Comparison of ENCODE assay signal across 1 cellular context in the genomic region with DNA sequence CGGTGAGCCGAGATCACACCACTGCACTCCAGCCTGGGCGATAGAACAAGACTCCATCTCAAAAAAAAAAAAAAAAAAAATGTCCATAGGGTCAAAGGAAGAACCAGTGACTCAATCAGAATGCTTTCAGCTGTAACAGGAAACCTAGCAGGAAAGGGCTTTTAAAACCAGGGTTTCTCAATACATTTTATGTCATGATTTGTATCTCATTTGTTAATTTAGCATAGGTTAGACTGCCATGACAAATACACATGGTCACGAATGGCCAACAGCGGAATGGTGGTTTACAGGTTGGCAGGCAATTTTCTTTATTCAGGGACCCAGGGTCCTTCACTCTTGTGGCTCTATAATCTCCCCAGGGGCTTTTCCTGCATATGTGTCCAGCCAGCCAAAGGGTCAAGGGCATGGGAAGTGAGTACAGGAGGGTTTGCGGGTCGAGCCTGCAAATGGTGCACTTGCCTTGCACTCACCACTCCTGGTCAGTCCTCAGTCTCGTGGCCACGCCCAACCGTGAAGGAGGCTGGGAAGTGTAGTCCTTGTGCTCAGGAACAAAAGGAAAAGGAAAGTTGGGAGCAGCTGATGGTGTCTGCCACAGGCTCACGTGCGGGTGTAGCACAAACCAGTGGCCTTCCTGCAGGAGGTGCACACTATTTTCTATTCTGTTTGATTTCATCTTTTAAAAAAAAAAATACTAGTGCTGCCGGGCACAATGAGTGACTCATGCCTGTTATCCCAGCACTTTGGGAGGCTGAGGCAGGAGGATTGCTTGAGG.
TF ChIP-seq lines count a peak whose summit lies in the region.

No MANE protein-coding gene starts in this region.

TF ChIP-seq in A549, 52 proteins besides CTCF, POLR2A, EP300 and RAD21 (continued from another document):
- TF ChIP-seq, protein P1, sequence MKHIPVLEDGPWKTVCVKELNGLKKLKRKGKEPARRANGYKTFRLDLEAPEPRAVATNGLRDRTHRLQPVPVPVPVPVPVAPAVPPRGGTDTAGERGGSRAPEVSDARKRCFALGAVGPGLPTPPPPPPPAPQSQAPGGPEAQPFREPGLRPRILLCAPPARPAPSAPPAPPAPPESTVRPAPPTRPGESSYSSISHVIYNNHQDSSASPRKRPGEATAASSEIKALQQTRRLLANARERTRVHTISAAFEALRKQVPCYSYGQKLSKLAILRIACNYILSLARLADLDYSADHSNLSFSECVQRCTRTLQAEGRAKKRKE (CRISPR knock-in tag; IDR thresholded peaks at IDR 0.05; ENCODE audit: low read depth): no peak
- no peak for TF ChIP-seq MYC (IDR thresholded peaks at IDR 0.05; ENCODE audit: borderline replicate concordance, low read length)
- TF ChIP-seq MAZ (IDR thresholded peaks at IDR 0.05; ENCODE audit: borderline replicate concordance, low read depth, low read length): no peak
- no peak for TF ChIP-seq RNF2 (IDR thresholded peaks at IDR 0.05; ENCODE audit: borderline replicate concordance, low read depth)
- TF ChIP-seq RCOR1 (IDR thresholded peaks at IDR 0.05; ENCODE audit: low read depth, low read length): no peak
- TF ChIP-seq JUN (IDR thresholded peaks at IDR 0.05): no peak
- TF ChIP-seq POLR2AphosphoS2 (conservative IDR thresholded peaks at IDR 0.05; ENCODE audit: low read length): no peak
- TF ChIP-seq PHF8 (IDR thresholded peaks at IDR 0.05; ENCODE audit: borderline replicate concordance, low read depth): no peak
- TF ChIP-seq TFCP2L1 (CRISPR knock-in tag; IDR thresholded peaks at IDR 0.05): no peak
- TF ChIP-seq TP53 (CRISPR knock-in tag; IDR thresholded peaks at IDR 0.05): no peak
